17 cellular contexts compared by ENCODE assay signal in the genomic region with DNA sequence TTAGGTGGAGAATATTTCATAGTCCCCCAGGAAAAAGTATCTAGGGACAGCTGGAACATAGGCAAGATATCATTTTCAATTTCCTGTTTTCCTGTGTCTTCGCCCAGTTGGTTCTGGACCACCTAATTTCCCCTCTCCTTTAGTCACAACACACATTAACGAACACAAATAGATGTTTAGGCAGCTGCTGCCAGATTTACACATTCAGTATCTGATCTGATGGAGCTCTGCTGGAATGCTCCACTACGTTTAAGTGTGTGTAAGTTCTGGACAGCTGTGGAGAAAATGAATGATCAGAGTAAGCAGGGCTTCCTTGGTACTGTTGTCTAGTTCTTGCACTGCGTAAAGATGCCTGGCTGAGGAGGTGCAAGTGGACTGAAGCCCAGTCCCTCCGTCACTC. TPM values are rescaled to one million over a fixed set of nuclear protein-coding genes. Genes with fewer than 3 reads are reported as not detected.
DNase-seq lines count a peak whose midpoint lies in the region; ATAC-seq, FAIRE-seq and TF ChIP-seq lines count a peak whose summit lies in the region.
"Had no signal": no experiment of that assay in that cellular context is flagged by ENCODE, and none has a peak within 500 bp of the region (broad histone marks: within the 10 kb centered on the region; RNA-seq: fewer than 3 reads in every experiment).

No MANE protein-coding gene starts in this region.

- CTCF ChIA-PET in H1 (lab: Charles Lee; ENCODE audit: partially characterized antibody) = interaction anchor here (0.6 to 4.3 kb wide), 35 partner anchors 9 to 1455 kb away, joined by 3 to 51 read pairs (median 9); no protein-coding TSS in a partner anchor

- H4K20me1 ChIP-seq in GM23338 (replicated peaks; ENCODE audit: insufficient read depth) (no peaks in the 10 kb centered on the region), H1 (replicated peaks in 1 of 2; ENCODE audit: control insufficient read depth in 1 of 2, insufficient read depth in 2 of 2, low read length in 2 of 2) (no peaks in the 10 kb centered on the region)

- no peaks in the 10 kb centered on the region for H3K9me3 ChIP-seq in H1 (ENCODE audit: insufficient read depth in 2 of 2, low read depth in 1 of 2, low read length in 1 of 2)
- H3K9me3 ChIP-seq in tibial artery = no peaks in the 10 kb centered on the region
- no peaks in the 10 kb centered on the region for H3K9me3 ChIP-seq in mesenchymal stem cell (ENCODE audit: control insufficient read depth, low read length)

- H3K4ac ChIP-seq in H1 (replicated peaks; ENCODE audit: insufficient read length, low read depth, low read length) (no peak overlapping the region), mesenchymal stem cell (ENCODE audit: low read depth in 1 of 2, low read length in 2 of 2) (no peak overlapping the region)

- TF ChIP-seq POLR2A in H1 (IDR thresholded peaks at IDR 0.05; ENCODE audit: control extremely low read depth in 1 of 2, low read depth in 2 of 2, low read length in 2 of 2) = no peak

- H3K79me1 ChIP-seq in H1 (ENCODE audit: low read depth, low read length) (no peaks in the 10 kb centered on the region), mesenchymal stem cell (replicated peaks; ENCODE audit: low read length, poor library complexity, severe bottlenecking) (no peaks in the 10 kb centered on the region)

- H2BK120ac ChIP-seq in H1 (replicated peaks; ENCODE audit: low read depth, low read length) = no peak overlapping the region
- no peak overlapping the region for H2BK120ac ChIP-seq in mesenchymal stem cell (ENCODE audit: low read depth, low read length)

- H3K36me3 Mint-ChIP-seq in GM23338 (ENCODE audit: low read depth) = no peaks in the 10 kb centered on the region
- H3K36me3 Mint-ChIP-seq: CD8-positive, alpha-beta T cell had no signal

- H2AK5ac ChIP-seq in H1 (ENCODE audit: low read depth, low read length) (no peak overlapping the region), mesenchymal stem cell (ENCODE audit: low read length, severe bottlenecking) (no peak overlapping the region)

- no peak overlapping the region for H4K5ac ChIP-seq in H1 (ENCODE audit: insufficient read length, low read depth, low read length)

- 85% methylated on average over 5 of the region's 5 CpGs; no CpG with 5 or more reads in 1 of the 2 experiments for WGBS in H1 (ENCODE audit: extremely low coverage in 1 of 2, insufficient coverage in 1 of 2, insufficient read length in 1 of 2, insufficient replicate concordance in 2 of 2, low coverage in 1 of 2, low lambda C conversion rate in 2 of 2, missing lambda C conversion rate in 1 of 2), 2 experiments
- WGBS in mesenchymal stem cell = 75% methylated on average over 4 of the region's 5 CpGs

- H3F3A ChIP-seq in GM23338 (replicated peaks; ENCODE audit: low read depth) = no peaks in the 10 kb centered on the region

- no peak overlapping the region for H3K27ac ChIP-seq in GM23338 (ENCODE audit: low read depth)
- H3K27ac ChIP-seq in H1 (ENCODE audit: low read depth, low read length) = no peak overlapping the region
- no peak overlapping the region for H3K27ac ChIP-seq in tibial artery
- H3K27ac ChIP-seq in mesenchymal stem cell (ENCODE audit: low read length, poor library complexity, severe bottlenecking) = no peak overlapping the region

- H2BK20ac ChIP-seq in H1 (ENCODE audit: low read length) = no peak overlapping the region

- peaks cover 6% of the 10 kb centered on the region; the same call in 1 of the 2 replicates for H3K27me3 ChIP-seq in GM23338 (ENCODE audit: insufficient read depth)
- H3K27me3 ChIP-seq in H1 (replicated peaks in 1 of 4; ENCODE audit: control insufficient read depth in 3 of 4, extremely low read depth in 1 of 4, insufficient read depth in 3 of 4, low read length in 3 of 4) = peaks cover 0 to 3% (median under 1%) of the 10 kb centered on the region in 4 experiments; a peak in 2 of 7 replicates
- peaks cover 0 to 47% of the 10 kb centered on the region in 2 donors for H3K27me3 ChIP-seq in tibial artery
- H3K27me3 ChIP-seq in mesenchymal stem cell (ENCODE audit: control insufficient read depth in 1 of 2, insufficient read depth in 1 of 2, low read length in 2 of 2) = peaks cover 42 to 64% of the 10 kb centered on the region in 2 experiments

- no peak overlapping the region for H3K27ac Mint-ChIP-seq in GM23338
- H3K27ac Mint-ChIP-seq: CD8-positive, alpha-beta T cell had no signal

- intact Hi-C loops in sciatic nerve (cut with DNase I) = loop anchor here (10.0 kb wide), 1 partner anchor 174 kb away; no protein-coding TSS in a partner anchor
- intact Hi-C loops in tibial artery (cut with DNase I; ENCODE audit: low total_unique reads) = loop anchor here (5.0 kb wide), 1 partner anchor 212 kb away; no protein-coding TSS in a partner anchor

- H3K23me2 ChIP-seq in H1 (ENCODE audit: low read depth, low read length) = no peaks in the 10 kb centered on the region

- H3K36me3 ChIP-seq in GM23338 (ENCODE audit: insufficient read depth) (no peaks in the 10 kb centered on the region), H1 (ENCODE audit: control insufficient read depth in 2 of 4, insufficient read depth in 4 of 4, low read length in 3 of 4) (no peaks in the 10 kb centered on the region), tibial artery (no peaks in the 10 kb centered on the region), mesenchymal stem cell (ENCODE audit: control insufficient read depth in 1 of 2, insufficient read depth in 2 of 2, low read depth in 1 of 2, low read length in 2 of 2) (no peaks in the 10 kb centered on the region)

- no peak overlapping the region for H3K23ac ChIP-seq in H1 (ENCODE audit: insufficient read length)
- H3K23ac ChIP-seq in mesenchymal stem cell (ENCODE audit: low read length in 2 of 2) = no peak overlapping the region

- TF ChIP-seq CTCF in GM23338 (conservative IDR thresholded peaks at IDR 0.05; ENCODE audit: low read depth in 2 of 2) (no peak), H1 (IDR thresholded peaks at IDR 0.05; ENCODE audit: control extremely low read depth in 1 of 3, insufficient read depth in 1 of 3, low read depth in 1 of 3, low read length in 3 of 3) (no peak), tibial artery (IDR thresholded peaks at IDR 0.05) (no peak)

- FAIRE-seq in H1 (lab: Jason Lieb, UNC) = no peak
- FAIRE-seq: A204.1, GM19239, H54, HTR-8/SVneo, K562 had no signal

- H2AFZ ChIP-seq in GM23338 (peak overlapping the region; percentile 69), H1 (ENCODE audit: low read length) (no peak overlapping the region), mesenchymal stem cell (ENCODE audit: low read depth, low read length) (no peak overlapping the region)

- H3K27me3 Mint-ChIP-seq in GM23338 (ENCODE audit: insufficient read depth, low read depth, poor library complexity) = peaks cover 4% of the 10 kb centered on the region

- H2BK12ac ChIP-seq in H1 (ENCODE audit: low read depth, low read length) (no peak overlapping the region), mesenchymal stem cell (ENCODE audit: low read length in 2 of 2) (no peak overlapping the region)

- H3K4me1 Mint-ChIP-seq in GM23338 = peaks cover 5% of the 10 kb centered on the region; the same call in 2 of the 3 replicates

- H2BK15ac ChIP-seq in H1 (ENCODE audit: low read length) = 0 out of 2 replicates have a peak overlapping the region, but pooled peaks have one; percentile 25
- H2BK15ac ChIP-seq in mesenchymal stem cell (ENCODE audit: low read depth, poor library complexity, severe bottlenecking) = no peak overlapping the region

- no peak overlapping the region for H3K9ac ChIP-seq in H1 (replicated peaks in 1 of 4; ENCODE audit: extremely low read depth in 1 of 4, low read depth in 3 of 4, low read length in 3 of 4)
- H3K9ac ChIP-seq in mesenchymal stem cell (ENCODE audit: low read length) = no peak overlapping the region

- H3K4me2 ChIP-seq in GM23338 = no peak overlapping the region
- no peak overlapping the region for H3K4me2 ChIP-seq in H1 (ENCODE audit: insufficient read depth in 1 of 2, low read depth in 2 of 2, low read length in 2 of 2)
- no peak overlapping the region for H3K4me2 ChIP-seq in mesenchymal stem cell (ENCODE audit: low read length, poor library complexity, severe bottlenecking)

- no peak for TF ChIP-seq EP300 in H1 (IDR thresholded peaks at IDR 0.05; ENCODE audit: borderline replicate concordance in 1 of 2, low read depth in 2 of 2, low read length in 2 of 2)

- H3K9me2 ChIP-seq in GM23338 (ENCODE audit: insufficient read depth) = 0 out of 2 replicates have a peak, but pooled peaks cover 3% of the 10 kb centered on the region

- H4K91ac ChIP-seq in H1 (replicated peaks; ENCODE audit: insufficient read length, low read length) (no peak overlapping the region), mesenchymal stem cell (ENCODE audit: low read length) (no peak overlapping the region)

- ATAC-seq in GM23338 = no peak
- peak; percentile 23 for ATAC-seq in sciatic nerve
- no peak for ATAC-seq in HG03135 (IDR thresholded peaks at IDR 0.05; ENCODE audit: unreplicated experiment)

- no peak for TF ChIP-seq RAD21 in H1 (IDR thresholded peaks at IDR 0.05 in 1 of 2, conservative IDR thresholded peaks at IDR 0.05 in 1 of 2; ENCODE audit: low read depth in 2 of 2, low read length in 2 of 2)

- H3K4me1 ChIP-seq in GM23338 (ENCODE audit: insufficient read depth) = no peaks in the 10 kb centered on the region
- peaks cover 0 to 5% (median 0%) of the 10 kb centered on the region in 4 experiments; a peak in 2 of 7 replicates for H3K4me1 ChIP-seq in H1 (replicated peaks in 1 of 4; ENCODE audit: control insufficient read depth in 3 of 4, insufficient read depth in 4 of 4, low read length in 3 of 4)
- peaks cover 0 to 10% (median 0%) of the 10 kb centered on the region in 4 donors for H3K4me1 ChIP-seq in tibial artery
- H3K4me1 ChIP-seq in mesenchymal stem cell (ENCODE audit: control insufficient read depth, insufficient read depth, low read depth, low read length) = no peaks in the 10 kb centered on the region

- no peak overlapping the region for H3K4me3 Mint-ChIP-seq in GM23338
- H3K4me3 Mint-ChIP-seq: CD8-positive, alpha-beta T cell had no signal

- DNase-seq in GM23338 (ENCODE audit: low spot score) (no peak), H1 (ENCODE audit: low read depth in 1 of 2, low spot score in 2 of 2) (no peak), sciatic nerve (ENCODE audit: low spot score) (no peak), tibial artery (no peak), mesenchymal stem cell (no peak)
- DNase-seq: AML-193; Calu3; CD8-positive, alpha-beta T cell; GF-D8; HCEC 1CT; IMR-90 had no signal

- H2BK5ac ChIP-seq in H1 (ENCODE audit: low read depth, low read length) (no peak overlapping the region), mesenchymal stem cell (ENCODE audit: low read depth, low read length, poor library complexity, severe bottlenecking) (no peak overlapping the region)

- POLR2A ChIA-PET in H1 (lab: Charles Lee; ENCODE audit: partially characterized antibody) = no interaction called here

- H3K14ac ChIP-seq in H1 (ENCODE audit: insufficient read length) (no peak overlapping the region), mesenchymal stem cell (ENCODE audit: low read length in 2 of 2) (no peak overlapping the region)

- H3K4me3 ChIP-seq in GM23338 (no peak overlapping the region), H1 (ENCODE audit: extremely low read depth in 1 of 4, insufficient read depth in 2 of 4, low read depth in 3 of 4, low read length in 4 of 4) (no peak overlapping the region), tibial artery (no peak overlapping the region), mesenchymal stem cell (ENCODE audit: insufficient read depth in 1 of 2, low read depth in 1 of 2, low read length in 2 of 2) (no peak overlapping the region)
- H3K4me3 ChIP-seq: K562 had no signal

- H3K18ac ChIP-seq in H1 (ENCODE audit: extremely low read depth, low read length) = no peak overlapping the region
- no peak overlapping the region for H3K18ac ChIP-seq in mesenchymal stem cell (ENCODE audit: low read depth in 1 of 2, low read length in 2 of 2)

- H3K79me2 ChIP-seq in GM23338 (replicated peaks; ENCODE audit: insufficient read depth) (no peaks in the 10 kb centered on the region), H1 (ENCODE audit: control insufficient read depth in 1 of 2, insufficient read depth in 2 of 2, low read length in 2 of 2) (no peaks in the 10 kb centered on the region)

- H4K8ac ChIP-seq in H1 (ENCODE audit: extremely low read depth, insufficient read depth, low read length) (0 out of 2 replicates have a peak overlapping the region, but pooled peaks have one; percentile 3), mesenchymal stem cell (ENCODE audit: low read length) (no peak overlapping the region)

- H3K56ac ChIP-seq in H1 (replicated peaks; ENCODE audit: insufficient read length, low read depth, low read length) = no peak overlapping the region

- H3K9me3 Mint-ChIP-seq in GM23338 = no peaks in the 10 kb centered on the region
- H3K9me3 Mint-ChIP-seq: CD8-positive, alpha-beta T cell had no signal

RNA-seq across cellular contexts. Expression of gene CLPB, which starts 36.1 kb away (rescaled TPM):
- 24.7 and 32.7 TPM in 2 replicates for total RNA-seq in GM23338 (2014; rRNA removed; shearing (Covaris generic))
- polyA plus RNA-seq in GM23338 (2016; fragmentation: Nextera tagmentation; extraction: Ambion mirVana) (11.0 and 12.6 TPM in 2 replicates), H1 (2011; rRNA removed) (10.1 and 10.7 TPM in 2 replicates)
- 24.0 and 28.1 TPM in 2 replicates for total RNA-seq in H1 (2021; fragmentation: NEBNext Ultra II Directional; extraction: Animal tissue kit (Norgen Biotek cat#: 25700))
- 11.6 TPM for polyA plus RNA-seq in H1 (2011; cell fraction: cytosol; rRNA removed)
- 25.9 TPM for polyA plus RNA-seq in H1 (2011; cell fraction: nucleus; rRNA removed)
- polyA plus RNA-seq in H1 (2012, experiment 1 of 2) = 14.3 to 16.7 TPM (median 15.9 TPM) in 4 replicates
- 10.5 TPM for polyA plus RNA-seq in H1 (2012, experiment 2 of 2)
- 11.5 TPM for polyA plus RNA-seq in H1 (2013, experiment 1 of 2)
- 11.2 TPM for polyA plus RNA-seq in H1 (2013, experiment 2 of 2)
- polyA minus RNA-seq in H1 (2011; rRNA and poly(A)+ RNA removed) = 58.8 and 81.3 TPM in 2 replicates
- 16.9 TPM for polyA minus RNA-seq in H1 (2011; cell fraction: cytosol; rRNA and poly(A)+ RNA removed)
- polyA minus RNA-seq in H1 (2011; cell fraction: nucleus; rRNA and poly(A)+ RNA removed) = 37.0 TPM
- 18.1 TPM for total RNA-seq in sciatic nerve
- polyA plus RNA-seq in mesenchymal stem cell (2013, experiment 1 of 2) = 8.7 TPM
- 8.5 TPM for polyA plus RNA-seq in mesenchymal stem cell (2013, experiment 2 of 2)
